In genomic region chr1:145978860-145979745, GRCh38 we compare ENCODE assay signal across 8 cellular contexts. TPM values are rescaled to one million over a fixed set of nuclear protein-coding genes. Genes with fewer than 3 reads are reported as not detected.
DNase-seq lines count a peak whose midpoint lies in the region; ATAC-seq and TF ChIP-seq lines count a peak whose summit lies in the region.

No MANE protein-coding gene starts in this region.

- H3K27me3 Mint-ChIP-seq in stimulated activated naive B cell treated with anti-CD40 and anti-IgM and Interleukin-4, amounts not matched to agents 10 μg/mL and 1 μg/mL and 100 μg/mL, for 72 hours, result no peaks in the 10 kb centered on the region

- H3K4me3 ChIP-seq in esophagus squamous epithelium (peak overlapping the region in 3 of 4 donors; percentile 24 to 51 (median 28)), muscle layer of duodenum (ENCODE audit: low read depth in 1 of 2, low read length in 2 of 2) (peak overlapping the region; percentile 53 to 70)

- WGBS in esophagus squamous epithelium, 2 donors, result 5 to 9% methylated on average over 5 to 9 of the region's 9 CpGs

- no peak overlapping the region for H3K4me3 Mint-ChIP-seq in stimulated activated naive B cell treated with anti-CD40 and anti-IgM and Interleukin-4, amounts not matched to agents 10 μg/mL and 1 μg/mL and 100 μg/mL, for 72 hours

- peaks cover 3 to 8% of the 10 kb centered on the region in 2 donors for H3K36me3 Mint-ChIP-seq in stimulated activated naive B cell treated with anti-CD40 and anti-IgM and Interleukin-4, amounts not matched to agents 10 μg/mL and 1 μg/mL and 100 μg/mL, for 72 hours

- TF ChIP-seq POLR2A in esophagus squamous epithelium (IDR thresholded peaks at IDR 0.05), result peak in 3 of 4 donors; percentile 22 to 87 (median 76)

- H3K9me3 ChIP-seq in esophagus squamous epithelium, result no peaks in the 10 kb centered on the region
- H3K9me3 ChIP-seq in muscle layer of duodenum (ENCODE audit: control insufficient read depth in 1 of 2, low read length in 2 of 2), result no peaks in the 10 kb centered on the region

- TF ChIP-seq CTCF in esophagus squamous epithelium (IDR thresholded peaks at IDR 0.05), result peak in 3 of 6 experiments; percentile 13 to 30 (median 16)

- intact Hi-C loops in esophagus squamous epithelium (cut with DNase I), result loop anchor here (2.0 kb wide), 1 partner anchor 28 kb away; no protein-coding TSS in a partner anchor

- H3K9me3 Mint-ChIP-seq in stimulated activated naive B cell treated with anti-CD40 and anti-IgM and Interleukin-4, amounts not matched to agents 10 μg/mL and 1 μg/mL and 100 μg/mL, for 72 hours, result no peaks in the 10 kb centered on the region

- H3K27ac ChIP-seq in esophagus squamous epithelium (peak overlapping the region; percentile 90 to 98 (median 96)), muscle layer of duodenum (ENCODE audit: low read length) (peak overlapping the region; percentile 98)

- no peaks in the 10 kb centered on the region for H3K27me3 ChIP-seq in esophagus squamous epithelium
- no peaks in the 10 kb centered on the region for H3K27me3 ChIP-seq in muscle layer of duodenum (ENCODE audit: low read depth, low read length)

- DNase-seq in COR-L47 (lab: John Stamatoyannopoulos, UW) (peak; percentile 97), HT-29 (ENCODE audit: low spot score) (peak; percentile 96), OCI-M1 (lab: John Stamatoyannopoulos, UW) (peak; percentile 100), activated T-cell treated with anti-CD3 and anti-CD28 coated beads for 48 hours (ENCODE audit: low read depth) (peak; percentile 70), esophagus squamous epithelium (lab: John Stamatoyannopoulos, UW) (peak; percentile 89)
- DNase-seq in stimulated activated naive B cell treated with anti-CD40 and anti-IgM and Interleukin-4, amounts not matched to agents 10 μg/mL and 1 μg/mL and 100 μg/mL, for 72 hours, result peak; percentile 92

- peak; percentile 84 for ATAC-seq in GM21381 (IDR thresholded peaks at IDR 0.05; ENCODE audit: unreplicated experiment)
- peak; percentile 87 for ATAC-seq in stimulated activated naive B cell treated with anti-CD40 and anti-IgM and Interleukin-4, amounts not matched to agents 10 μg/mL and 1 μg/mL and 100 μg/mL, for 72 hours (replicated peaks)

- H3K36me3 ChIP-seq in esophagus squamous epithelium, result peaks cover 0 to 4% (median 0%) of the 10 kb centered on the region in 3 donors
- H3K36me3 ChIP-seq in muscle layer of duodenum (ENCODE audit: control insufficient read depth in 1 of 2, insufficient read depth in 2 of 2, low read length in 2 of 2), result peaks cover 0 to 11% of the 10 kb centered on the region in 2 donors

- H3K4me1 ChIP-seq in esophagus squamous epithelium (peaks cover 50 to 73% (median 62%) of the 10 kb centered on the region in 3 donors), muscle layer of duodenum (ENCODE audit: control insufficient read depth in 1 of 2, insufficient read depth in 2 of 2, low read length in 2 of 2) (peaks cover 26 to 52% of the 10 kb centered on the region in 2 donors)

- peaks cover 10 to 38% of the 10 kb centered on the region in 2 donors for H3K4me1 Mint-ChIP-seq in stimulated activated naive B cell treated with anti-CD40 and anti-IgM and Interleukin-4, amounts not matched to agents 10 μg/mL and 1 μg/mL and 100 μg/mL, for 72 hours

- H3K27ac Mint-ChIP-seq in stimulated activated naive B cell treated with anti-CD40 and anti-IgM and Interleukin-4, amounts not matched to agents 10 μg/mL and 1 μg/mL and 100 μg/mL, for 72 hours, result no peak overlapping the region

RNA-seq across cellular contexts. Expression of gene POLR3GL, which starts 14.6 kb away (rescaled TPM):
- total RNA-seq in HT-29 (2014; rRNA removed; shearing (Covaris generic)), result 7.1 and 7.4 TPM in 2 replicates
- total RNA-seq in esophagus squamous epithelium, result 10 to 100 TPM in 2 of 4 donors, 1 to 10 TPM in 2; 2.9 to 15.9 (median 9.8) TPM

RNA-seq across cellular contexts. Expression of gene ANKRD34A, which starts 14.7 kb away (rescaled TPM):
- 0.20 and 1.9 TPM in 2 replicates for total RNA-seq in HT-29 (2014; rRNA removed; shearing (Covaris generic))
- under 1 TPM; 0.04 to 0.67 (median 0.30) TPM for total RNA-seq in esophagus squamous epithelium

RNA-seq across cellular contexts. Expression of gene TXNIP, which starts 17.3 kb away (rescaled TPM):
- total RNA-seq in HT-29 (2014; rRNA removed; shearing (Covaris generic)), result 30.1 and 46.6 TPM in 2 replicates
- total RNA-seq in esophagus squamous epithelium, result 100 to 1,000 TPM in 3 of 4 donors, 10 to 100 TPM in 1; 94.9 to 942 (median 328) TPM

RNA-seq across cellular contexts. Expression of gene LIX1L, which starts 21.3 kb away (rescaled TPM):
- 2.5 and 3.0 TPM in 2 replicates for total RNA-seq in HT-29 (2014; rRNA removed; shearing (Covaris generic))
- 10 to 100 TPM in 1 of 4 donors, 1 to 10 TPM in 3; 1.9 to 12.2 (median 5.9) TPM for total RNA-seq in esophagus squamous epithelium

RNA-seq across cellular contexts. Expression of gene HJV, which starts 42.4 kb away (rescaled TPM):
- total RNA-seq in HT-29 (2014; rRNA removed; shearing (Covaris generic)), result not detected in 2 replicates
- not detected for total RNA-seq in esophagus squamous epithelium

Comparison
In these comparisons a context has a peak if more than half of its experiments do, and no peak if none do; other contexts are left out.
1. Peak in every context shown above with its lines: DNase-seq, ATAC-seq, H3K4me3 ChIP-seq and H3K27ac ChIP-seq.